32 cellular contexts compared by ENCODE assay signal in the genomic region with DNA sequence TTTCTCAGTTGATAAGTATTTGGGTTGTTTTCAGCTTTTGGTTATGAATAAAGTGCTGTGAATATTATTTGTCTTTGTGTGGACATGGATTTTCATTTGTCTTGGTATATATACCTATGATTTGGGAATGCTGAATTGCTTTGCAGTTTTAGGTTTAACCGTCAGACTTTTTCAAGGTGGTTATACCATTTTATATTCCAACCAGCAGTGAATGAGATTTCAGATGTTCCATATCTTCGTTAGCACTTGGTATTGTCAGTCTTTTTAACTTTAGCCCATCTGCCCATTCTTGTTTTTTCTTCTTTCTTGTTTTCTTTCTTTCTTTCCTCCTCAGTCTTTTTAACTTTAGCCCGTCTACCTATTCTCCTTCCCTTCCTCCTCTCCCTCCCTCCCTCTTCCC.
"Had no signal": no experiment of that assay in that cellular context is flagged by ENCODE, and none has a peak within 500 bp of the region (broad histone marks: within the 10 kb centered on the region; RNA-seq: fewer than 3 reads in every experiment).

No MANE protein-coding gene starts in this region.

- H3K9me3 Mint-ChIP-seq: activated T-helper 17 cell treated with anti-CD3 and anti-CD28 coated beads, Interleukin-2, amount 50 U/mL, for 72 hours; effector memory CD8-positive, alpha-beta T cell had no signal

- H3K27me3 ChIP-seq: adrenal gland, breast epithelium, cardiac muscle cell, esophagus squamous epithelium, gastroesophageal sphincter had no signal

- H3K4me1 Mint-ChIP-seq: brain had no signal

- H3K27me3 Mint-ChIP-seq: activated CD4-positive, alpha-beta memory T cell treated with anti-CD3 and anti-CD28 coated beads for 36 hours; activated CD4-positive, alpha-beta T cell treated with anti-CD3 and anti-CD28 coated beads for 36 hours; activated CD4-positive, alpha-beta T cell treated with anti-CD3 and anti-CD28 coated beads, Interleukin-2, amount 10 ng/mL, durations not matched to agents 24 days and 14 days; activated CD8-positive, alpha-beta memory T cell treated with anti-CD3 and anti-CD28 coated beads, Interleukin-2, amount 10 ng/mL, durations not matched to agents 7 days and 5 days; activated naive CD4-positive, alpha-beta T cell treated with anti-CD3 and anti-CD28 coated beads, Interleukin-2, amount 50 U/mL, for 24 hours; activated naive CD8-positive, alpha-beta T cell treated with anti-CD3 and anti-CD28 coated beads for 36 hours; activated naive CD8-positive, alpha-beta T cell treated with anti-CD3 and anti-CD28 coated beads, Interleukin-2, amount 50 U/mL, for 24 hours; activated T-helper 17 cell treated with anti-CD3 and anti-CD28 coated beads, Interleukin-2, amount 50 U/mL, for 72 hours; brain; effector memory CD8-positive, alpha-beta T cell had no signal

- DNase-seq: activated CD4-positive, alpha-beta memory T cell treated with anti-CD3 and anti-CD28 coated beads for 36 hours; activated CD4-positive, alpha-beta T cell treated with anti-CD3 and anti-CD28 coated beads for 36 hours; activated CD4-positive, alpha-beta T cell treated with anti-CD3 and anti-CD28 coated beads, Interleukin-2, amount 10 ng/mL, durations not matched to agents 24 days and 14 days; activated CD4-positive, CD25-positive, alpha-beta regulatory T cell; activated CD4-positive, CD25-positive, alpha-beta regulatory T cell treated with anti-CD3 and anti-CD28 coated beads, Interleukin-2, amount 50 U/mL, for 72 hours; activated CD8-positive, alpha-beta memory T cell treated with anti-CD3 and anti-CD28 coated beads, Interleukin-2, amount 10 ng/mL, durations not matched to agents 7 days and 5 days; activated CD8-positive, alpha-beta memory T cell treated with anti-CD3 and anti-CD28 coated beads, Interleukin-2, amount 50 U/mL, for 4 hours; activated CD8-positive, alpha-beta T cell treated with anti-CD3 and anti-CD28 coated beads, Interleukin-2, amount 10 ng/mL, durations not matched to agents 7 days and 5 days; activated effector memory CD4-positive, alpha-beta T cell treated with Interleukin-2 at 50 U/mL for 16 hours; activated naive CD4-positive, alpha-beta T cell treated with anti-CD3 and anti-CD28 coated beads for 36 hours; activated naive CD8-positive, alpha-beta T cell treated with anti-CD3 and anti-CD28 coated beads for 36 hours; activated naive CD8-positive, alpha-beta T cell treated with anti-CD3 and anti-CD28 coated beads, Interleukin-2, amount 50 U/mL, for 24 hours; activated T-cell treated with anti-CD3 and anti-CD28 coated beads, Interleukin-2, amount 50 U/mL, for 1 hour; adrenal gland; amygdala; aorta; central memory CD4-positive, alpha-beta T cell; dermis blood vessel endothelial cell; effector CD4-positive, alpha-beta T cell; effector memory CD8-positive, alpha-beta T cell; esophagus squamous epithelium; foreskin melanocyte; T-helper 2 cell had no signal

- H3K4me3 ChIP-seq: adrenal gland, breast epithelium, cardiac muscle cell, coronary artery, esophagus squamous epithelium, gastroesophageal sphincter had no signal

- H3K4me1 ChIP-seq: adrenal gland, breast epithelium, esophagus squamous epithelium, gastroesophageal sphincter had no signal

- H3K27ac Mint-ChIP-seq: activated CD4-positive, alpha-beta memory T cell treated with anti-CD3 and anti-CD28 coated beads for 36 hours; activated CD4-positive, alpha-beta T cell treated with anti-CD3 and anti-CD28 coated beads for 36 hours; activated CD4-positive, alpha-beta T cell treated with anti-CD3 and anti-CD28 coated beads, Interleukin-2, amount 10 ng/mL, durations not matched to agents 24 days and 14 days; activated CD8-positive, alpha-beta memory T cell treated with anti-CD3 and anti-CD28 coated beads, Interleukin-2, amount 10 ng/mL, durations not matched to agents 7 days and 5 days; activated CD8-positive, alpha-beta T cell treated with anti-CD3 and anti-CD28 coated beads, Interleukin-2, amount 10 ng/mL, durations not matched to agents 7 days and 5 days; activated naive CD4-positive, alpha-beta T cell treated with anti-CD3 and anti-CD28 coated beads for 36 hours; activated naive CD8-positive, alpha-beta T cell treated with anti-CD3 and anti-CD28 coated beads, Interleukin-2, amount 50 U/mL, for 24 hours; activated T-helper 17 cell treated with anti-CD3 and anti-CD28 coated beads, Interleukin-2, amount 50 U/mL, for 72 hours; brain; effector memory CD8-positive, alpha-beta T cell had no signal

- ATAC-seq: activated CD4-positive, alpha-beta T cell treated with anti-CD3 and anti-CD28 coated beads for 36 hours; activated CD8-positive, alpha-beta memory T cell treated with anti-CD3 and anti-CD28 coated beads, Interleukin-2, amount 10 ng/mL, durations not matched to agents 7 days and 5 days; activated CD8-positive, alpha-beta T cell treated with anti-CD3 and anti-CD28 coated beads, Interleukin-2, amount 10 ng/mL, durations not matched to agents 7 days and 5 days; activated naive CD8-positive, alpha-beta T cell treated with anti-CD3 and anti-CD28 coated beads, Interleukin-2, amount 50 U/mL, for 24 hours; activated T-helper 17 cell treated with anti-CD3 and anti-CD28 coated beads, Interleukin-2, amount 50 U/mL, for 72 hours; effector memory CD8-positive, alpha-beta T cell; gastroesophageal sphincter had no signal

- H3K36me3 ChIP-seq: adrenal gland, breast epithelium, cardiac muscle cell had no signal

- H3K27ac ChIP-seq: adrenal gland, breast epithelium, cardiac muscle cell, coronary artery, epithelial cell of prostate, esophagus squamous epithelium, gastroesophageal sphincter had no signal

- H3K4me3 Mint-ChIP-seq: activated CD4-positive, alpha-beta memory T cell treated with anti-CD3 and anti-CD28 coated beads for 36 hours; activated CD4-positive, alpha-beta T cell treated with anti-CD3 and anti-CD28 coated beads for 36 hours; activated CD4-positive, alpha-beta T cell treated with anti-CD3 and anti-CD28 coated beads, Interleukin-2, amount 10 ng/mL, durations not matched to agents 24 days and 14 days; activated CD8-positive, alpha-beta memory T cell treated with anti-CD3 and anti-CD28 coated beads, Interleukin-2, amount 10 ng/mL, durations not matched to agents 7 days and 5 days; activated CD8-positive, alpha-beta T cell treated with anti-CD3 and anti-CD28 coated beads, Interleukin-2, amount 10 ng/mL, durations not matched to agents 7 days and 5 days; activated naive CD4-positive, alpha-beta T cell treated with anti-CD3 and anti-CD28 coated beads for 36 hours; activated naive CD4-positive, alpha-beta T cell treated with anti-CD3 and anti-CD28 coated beads, Interleukin-2, amount 50 U/mL, for 24 hours; activated naive CD8-positive, alpha-beta T cell treated with anti-CD3 and anti-CD28 coated beads for 36 hours; activated naive CD8-positive, alpha-beta T cell treated with anti-CD3 and anti-CD28 coated beads, Interleukin-2, amount 50 U/mL, for 24 hours; activated T-helper 17 cell treated with anti-CD3 and anti-CD28 coated beads, Interleukin-2, amount 50 U/mL, for 72 hours; brain; effector memory CD8-positive, alpha-beta T cell had no signal

- FAIRE-seq: endothelial cell of umbilical vein had no signal
